9 cellular contexts compared by ENCODE assay signal in genomic region chr1:36099681-36100341, GRCh38. TPM values are rescaled to one million over a fixed set of nuclear protein-coding genes. Genes with fewer than 3 reads are reported as not detected.
DNase-seq lines count a peak whose midpoint lies in the region; ATAC-seq and TF ChIP-seq lines count a peak whose summit lies in the region.
"Had no signal": no experiment of that assay in that cellular context is flagged by ENCODE, and none has a peak within 500 bp of the region (broad histone marks: within the 10 kb centered on the region; RNA-seq: fewer than 3 reads in every experiment).

No MANE protein-coding gene starts in this region.

- intact Hi-C loops in naive thymus-derived CD4-positive, alpha-beta T cell (cut with micrococcal nuclease), result loop anchor here (1.0 to 5.0 kb wide), 7 partner anchors 34 to 1332 kb away; partner anchors contain the start of gene TRAPPC3 (in 2 of the 2)

- peaks cover 9% of the 10 kb centered on the region for H3K4me1 ChIP-seq in OCI-LY1 (ENCODE audit: insufficient read depth, low read length, severe bottlenecking)
- H3K4me1 ChIP-seq in naive thymus-derived CD4-positive, alpha-beta T cell (ENCODE audit: control insufficient read depth in 2 of 2, insufficient read depth in 2 of 2, low read length in 2 of 2), result no peaks in the 10 kb centered on the region

- ATAC-seq in HG02759 (IDR thresholded peaks at IDR 0.05; ENCODE audit: unreplicated experiment), result peak; percentile 57
- peak; percentile 92 for ATAC-seq in naive thymus-derived CD4-positive, alpha-beta T cell
- ATAC-seq in stimulated activated effector memory CD8-positive, alpha-beta T cell treated with anti-CD3 and anti-CD28 coated beads, Interleukin-12 subunit alpha, Interleukin-12 subunit beta, amount 100 ng/mL, for 72 hours, result peak; percentile 87
- ATAC-seq in HG03139 (IDR thresholded peaks at IDR 0.05; ENCODE audit: unreplicated experiment), result no peak

- no peaks in the 10 kb centered on the region for H3K79me2 ChIP-seq in OCI-LY1 (ENCODE audit: insufficient read depth, low read length)

- no peak for TF ChIP-seq POLR2A in erythroblast (IDR thresholded peaks at IDR 0.05; ENCODE audit: low read length)

- peak; percentile 88 for DNase-seq in COLO668 (lab: John Stamatoyannopoulos, UW; ENCODE audit: unreplicated experiment)
- peak; percentile 71 for DNase-seq in activated T-cell treated with anti-CD3 and anti-CD28 coated beads for 4 hours
- peak; percentile 68 to 84 for DNase-seq in erythroblast (lab: John Stamatoyannopoulos, UW)
- DNase-seq in naive thymus-derived CD4-positive, alpha-beta T cell, result peak; percentile 50 to 79 (median 65)
- DNase-seq in stimulated activated effector memory CD8-positive, alpha-beta T cell treated with anti-CD3 and anti-CD28 coated beads, Interleukin-12 subunit alpha, Interleukin-12 subunit beta, amount 100 ng/mL, for 72 hours (ENCODE audit: low spot score in 2 of 2), result peak; percentile 70 to 87

- no peaks in the 10 kb centered on the region for H4K20me1 ChIP-seq in OCI-LY1 (ENCODE audit: insufficient read depth, low read length)

- peak overlapping the region; percentile 59 for H3K4me2 ChIP-seq in OCI-LY1 (ENCODE audit: low read length)

- no peak overlapping the region for H3K27ac ChIP-seq in OCI-LY1 (ENCODE audit: low read depth, low read length, poor library complexity, severe bottlenecking)
- no peak overlapping the region for H3K27ac ChIP-seq in naive thymus-derived CD4-positive, alpha-beta T cell (ENCODE audit: low read depth, low read length)

- peaks cover 15% of the 10 kb centered on the region; the same call in 1 of the 2 replicates for H3K36me3 ChIP-seq in OCI-LY1 (ENCODE audit: insufficient read depth, low read length)
- H3K36me3 ChIP-seq in naive thymus-derived CD4-positive, alpha-beta T cell (ENCODE audit: control insufficient read depth in 2 of 3, insufficient read depth in 3 of 3, low read length in 3 of 3), result peaks cover 0 to 22% (median 0%) of the 10 kb centered on the region in 3 experiments

- H3K27ac Mint-ChIP-seq in naive thymus-derived CD4-positive, alpha-beta T cell, result peak overlapping the region in 1 of 9 donors; percentile 14
- H3K27ac Mint-ChIP-seq in stimulated activated effector memory CD8-positive, alpha-beta T cell treated with anti-CD3 and anti-CD28 coated beads, Interleukin-12 subunit alpha, Interleukin-12 subunit beta, amount 100 ng/mL, for 72 hours, result peak overlapping the region; percentile 74

- TF ChIP-seq CTCF in OCI-LY1 (IDR thresholded peaks at IDR 0.05; ENCODE audit: low read length), result peak; percentile 94

- no peak overlapping the region; the same call in 1 of the 2 replicates for H3K9ac ChIP-seq in OCI-LY1 (ENCODE audit: low read length)

- H3K4me3 ChIP-seq in OCI-LY1 (ENCODE audit: low read depth, low read length, poor library complexity, severe bottlenecking), result peak overlapping the region; percentile 24
- H3K4me3 ChIP-seq in naive thymus-derived CD4-positive, alpha-beta T cell (ENCODE audit: low read length), result no peak overlapping the region

- H3F3A ChIP-seq in OCI-LY1 (ENCODE audit: insufficient read depth, low read length), result no peaks in the 10 kb centered on the region

- peak overlapping the region in 5 of 10 donors; percentile 12 to 50 (median 35) for H3K4me3 Mint-ChIP-seq in naive thymus-derived CD4-positive, alpha-beta T cell
- no peak overlapping the region for H3K4me3 Mint-ChIP-seq in stimulated activated effector memory CD8-positive, alpha-beta T cell treated with anti-CD3 and anti-CD28 coated beads, Interleukin-12 subunit alpha, Interleukin-12 subunit beta, amount 100 ng/mL, for 72 hours
- H3K4me3 Mint-ChIP-seq: IgD-negative memory B cell had no signal

- no peaks in the 10 kb centered on the region for H3K27me3 Mint-ChIP-seq in naive thymus-derived CD4-positive, alpha-beta T cell
- H3K27me3 Mint-ChIP-seq: IgD-negative memory B cell had no signal

- H3K9me2 ChIP-seq in OCI-LY1 (ENCODE audit: low read depth, low read length), result no peaks in the 10 kb centered on the region

- no peak overlapping the region for H2AFZ ChIP-seq in OCI-LY1 (ENCODE audit: low read length)

- POLR2A ChIA-PET in naive thymus-derived CD4-positive, alpha-beta T cell (lab: Charles Lee), result interaction anchor here (0.5 to 1.6 kb wide), 3 partner anchors 10 to 41 kb away, joined by 3 to 4 read pairs (median 4); no protein-coding TSS in a partner anchor

- H3K4me1 Mint-ChIP-seq in naive thymus-derived CD4-positive, alpha-beta T cell, result peaks cover 0 to 10% (median 2%) of the 10 kb centered on the region in 7 donors
- H3K4me1 Mint-ChIP-seq in stimulated activated effector memory CD8-positive, alpha-beta T cell treated with anti-CD3 and anti-CD28 coated beads, Interleukin-12 subunit alpha, Interleukin-12 subunit beta, amount 100 ng/mL, for 72 hours, result no peaks in the 10 kb centered on the region

- CTCF ChIA-PET in naive thymus-derived CD4-positive, alpha-beta T cell (lab: Charles Lee), result interaction anchor here (0.7 to 5.2 kb wide), 11 partner anchors 34 to 183 kb away, joined by 3 to 77 read pairs (median 3); partner anchors contain the start of genes THRAP3 and TRAPPC3

- peaks cover 0 to 6% (median 0%) of the 10 kb centered on the region in 5 donors for H3K36me3 Mint-ChIP-seq in naive thymus-derived CD4-positive, alpha-beta T cell
- peaks cover 21% of the 10 kb centered on the region for H3K36me3 Mint-ChIP-seq in stimulated activated effector memory CD8-positive, alpha-beta T cell treated with anti-CD3 and anti-CD28 coated beads, Interleukin-12 subunit alpha, Interleukin-12 subunit beta, amount 100 ng/mL, for 72 hours
- H3K36me3 Mint-ChIP-seq: IgD-negative memory B cell had no signal

- no peaks in the 10 kb centered on the region for H3K27me3 ChIP-seq in OCI-LY1 (ENCODE audit: insufficient read depth, low read length)
- H3K27me3 ChIP-seq in naive thymus-derived CD4-positive, alpha-beta T cell (ENCODE audit: control insufficient read depth in 2 of 2, insufficient read depth in 2 of 2, low read length in 2 of 2), result no peaks in the 10 kb centered on the region

- no peaks in the 10 kb centered on the region for H3K9me3 ChIP-seq in OCI-LY1 (ENCODE audit: low read length)
- H3K9me3 ChIP-seq in naive thymus-derived CD4-positive, alpha-beta T cell (ENCODE audit: control insufficient read depth in 2 of 3, low read length in 3 of 3), result no peaks in the 10 kb centered on the region

- H3K9me3 Mint-ChIP-seq in naive thymus-derived CD4-positive, alpha-beta T cell, result no peaks in the 10 kb centered on the region
- H3K9me3 Mint-ChIP-seq in stimulated activated effector memory CD8-positive, alpha-beta T cell treated with anti-CD3 and anti-CD28 coated beads, Interleukin-12 subunit alpha, Interleukin-12 subunit beta, amount 100 ng/mL, for 72 hours, result no peaks in the 10 kb centered on the region
- H3K9me3 Mint-ChIP-seq: IgD-negative memory B cell had no signal

RNA-seq across cellular contexts. Expression of gene ADPRS, which starts 11.1 kb away (rescaled TPM):
- 10 to 100 TPM; 18.0 to 30.2 (median 24.2) TPM for total RNA-seq in naive thymus-derived CD4-positive, alpha-beta T cell
- 10 to 100 TPM; 18.3 to 35.4 TPM for polyA plus RNA-seq in naive thymus-derived CD4-positive, alpha-beta T cell

RNA-seq across cellular contexts. Expression of gene TEKT2, which starts 15.9 kb away (rescaled TPM):
- total RNA-seq in naive thymus-derived CD4-positive, alpha-beta T cell, result under 1 TPM in 2 of 5 experiments, not detected in 3; 0.71 to 0.93 TPM
- polyA plus RNA-seq in naive thymus-derived CD4-positive, alpha-beta T cell, result not detected
- polyA plus RNA-seq: IgD-negative memory B cell had no signal

RNA-seq across cellular contexts. Expression of gene COL8A2, which starts 25.2 kb away (rescaled TPM):
- total RNA-seq in naive thymus-derived CD4-positive, alpha-beta T cell, result 1 to 10 TPM in 1 of 5 experiments, under 1 TPM in 3, not detected in 1; 0.05 to 2.5 (median 0.20) TPM
- not detected for polyA plus RNA-seq in naive thymus-derived CD4-positive, alpha-beta T cell
- polyA plus RNA-seq: IgD-negative memory B cell had no signal

RNA-seq across cellular contexts. Expression of gene TRAPPC3, which starts 49.5 kb away (rescaled TPM):
- 10 to 100 TPM; 32.1 to 60.5 (median 47.2) TPM for total RNA-seq in naive thymus-derived CD4-positive, alpha-beta T cell
- polyA plus RNA-seq in naive thymus-derived CD4-positive, alpha-beta T cell, result 100 to 1,000 TPM in 1 of 2 donors, 10 to 100 TPM in 1; 98.6 to 110 TPM

RNA-seq across cellular contexts. Expression of gene MAP7D1, which starts 56.1 kb away (rescaled TPM):
- total RNA-seq in naive thymus-derived CD4-positive, alpha-beta T cell, result 100 to 1,000 TPM; 156 to 257 (median 235) TPM
- polyA plus RNA-seq in naive thymus-derived CD4-positive, alpha-beta T cell, result 10 to 100 TPM; 15.2 to 55.0 TPM
